23 cellular contexts compared by ENCODE assay signal in the genomic region with DNA sequence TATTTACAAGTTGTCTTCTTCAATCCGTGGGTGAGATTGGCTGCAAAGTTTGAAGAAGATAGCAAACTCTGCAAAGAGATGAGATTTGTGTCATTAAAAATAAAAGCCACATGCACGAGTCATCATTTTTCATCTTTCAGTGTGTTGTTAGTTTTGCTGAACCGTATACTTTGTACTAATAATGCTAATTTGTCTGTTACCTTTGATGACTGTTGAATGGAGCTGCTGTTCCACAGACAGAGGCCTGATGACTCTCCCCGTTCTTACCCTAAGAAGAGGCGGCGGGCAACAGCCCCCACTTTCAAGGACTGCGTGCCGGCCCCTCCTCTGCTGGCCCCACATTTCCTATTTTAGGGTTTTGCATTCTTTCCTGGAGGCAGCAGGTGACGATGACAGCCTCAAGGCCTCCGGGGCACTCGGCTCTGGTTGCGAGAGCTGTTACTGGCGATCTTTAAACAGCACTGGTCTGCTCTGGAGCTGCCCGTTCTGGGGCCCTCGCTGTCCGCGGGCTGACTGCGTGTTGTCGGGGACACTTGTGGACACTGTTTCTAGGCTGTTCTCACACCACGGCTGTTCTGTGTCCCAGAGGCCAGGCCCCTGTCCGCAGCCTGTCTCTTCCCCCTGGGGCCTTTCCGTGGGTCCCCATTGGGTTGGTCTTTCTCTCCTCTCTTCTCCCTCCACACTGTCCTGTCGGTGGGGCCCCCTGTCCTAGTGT. TPM values are rescaled to one million over a fixed set of nuclear protein-coding genes. Genes with fewer than 3 reads are reported as not detected.
A peak's percentile ranks its signal among the peaks of the same experiment; 100 is the strongest.
DNase-seq lines count a peak whose midpoint lies in the region; ATAC-seq and TF ChIP-seq lines count a peak whose summit lies in the region.
"Had no signal": no experiment of that assay in that cellular context is flagged by ENCODE, and none has a peak within 500 bp of the region (broad histone marks: within the 10 kb centered on the region; RNA-seq: fewer than 3 reads in every experiment).

No MANE protein-coding gene starts in this region.

- CTCF ChIA-PET in activated naive CD4-positive, alpha-beta T cell treated with anti-CD3 and anti-CD28 coated beads, Interleukin-2, amount 10 ng/mL, durations not matched to agents 7 days and 5 days (lab: Charles Lee): no interaction called here

- ATAC-seq in Right ventricle myocardium superior (ENCODE audit: poor library complexity) (peak; percentile 60), right cardiac atrium (peak; percentile 24 to 41), GM21515 (IDR thresholded peaks at IDR 0.05; ENCODE audit: unreplicated experiment) (no peak), HG03354 (IDR thresholded peaks at IDR 0.05; ENCODE audit: poor library complexity, severe bottlenecking, unreplicated experiment) (no peak)
- ATAC-seq: PC-3 had no signal

- H3K27me3 Mint-ChIP-seq in activated naive CD4-positive, alpha-beta T cell treated with anti-CD3 and anti-CD28 coated beads, Interleukin-2, amount 10 ng/mL, durations not matched to agents 7 days and 5 days: peaks cover 52% of the 10 kb centered on the region

- intact Hi-C loops in Right ventricle myocardium superior (cut with DNase I): no loop called here
- intact Hi-C loops in right cardiac atrium (cut with DNase I): no loop called here
- intact Hi-C loops in spleen (cut with DNase I; ENCODE audit: low total_unique reads): no loop called here

- H3K9me3 Mint-ChIP-seq in activated naive CD4-positive, alpha-beta T cell treated with anti-CD3 and anti-CD28 coated beads, Interleukin-2, amount 10 ng/mL, durations not matched to agents 7 days and 5 days: no peaks in the 10 kb centered on the region
- H3K9me3 Mint-ChIP-seq: CD4-positive, CD25-positive, alpha-beta regulatory T cell had no signal

- H3K4me3 Mint-ChIP-seq in activated naive CD4-positive, alpha-beta T cell treated with anti-CD3 and anti-CD28 coated beads, Interleukin-2, amount 10 ng/mL, durations not matched to agents 7 days and 5 days: no peak overlapping the region
- H3K4me3 Mint-ChIP-seq: CD4-positive, CD25-positive, alpha-beta regulatory T cell had no signal

- H3K9me3 ChIP-seq in right cardiac atrium (ENCODE audit: control insufficient read depth, low read length) (no peaks in the 10 kb centered on the region), spleen (no peaks in the 10 kb centered on the region)
- H3K9me3 ChIP-seq: HAP-1, SJSA1 had no signal

- H3K36me3 Mint-ChIP-seq in activated naive CD4-positive, alpha-beta T cell treated with anti-CD3 and anti-CD28 coated beads, Interleukin-2, amount 10 ng/mL, durations not matched to agents 7 days and 5 days: no peaks in the 10 kb centered on the region
- H3K36me3 Mint-ChIP-seq: CD4-positive, CD25-positive, alpha-beta regulatory T cell had no signal

- H3K4me1 ChIP-seq in right cardiac atrium (ENCODE audit: control insufficient read depth, insufficient read depth, low read length): no peaks in the 10 kb centered on the region
- no peaks in the 10 kb centered on the region for H3K4me1 ChIP-seq in spleen
- H3K4me1 ChIP-seq: HAP-1 had no signal

- H3K27ac Mint-ChIP-seq in activated naive CD4-positive, alpha-beta T cell treated with anti-CD3 and anti-CD28 coated beads, Interleukin-2, amount 10 ng/mL, durations not matched to agents 7 days and 5 days: peak overlapping the region; percentile 17
- H3K27ac Mint-ChIP-seq: CD4-positive, CD25-positive, alpha-beta regulatory T cell had no signal

- H3K4me3 ChIP-seq in right cardiac atrium (ENCODE audit: low read length): no peak overlapping the region
- no peak overlapping the region for H3K4me3 ChIP-seq in spleen
- H3K4me3 ChIP-seq: HAP-1, SJSA1 had no signal

- TF ChIP-seq POLR2A in spleen (IDR thresholded peaks at IDR 0.05): no peak

- H3K27me3 ChIP-seq in right cardiac atrium (ENCODE audit: control insufficient read depth, insufficient read depth): no peaks in the 10 kb centered on the region
- peaks cover 3 to 92% (median 17%) of the 10 kb centered on the region in 7 donors for H3K27me3 ChIP-seq in spleen (replicated peaks in 1 of 7)

- TF ChIP-seq CTCF in spleen (IDR thresholded peaks at IDR 0.05 in 8 of 11, conservative IDR thresholded peaks at IDR 0.05 in 3 of 11): no peak

- WGBS in right cardiac atrium: 46% methylated on average over 23 of the region's 23 CpGs
- WGBS in spleen, 5 donors: 57 to 68% (median 62%) methylated on average over 22 to 23 of the region's 23 CpGs

- H3K27ac ChIP-seq in right cardiac atrium (ENCODE audit: low read length) (peak overlapping the region; percentile 25), spleen (no peak overlapping the region)
- H3K27ac ChIP-seq: 22Rv1, RWPE1, SJSA1 had no signal

- no peak for DNase-seq in activated naive CD4-positive, alpha-beta T cell treated with anti-CD3 and anti-CD28 coated beads, Interleukin-2, amount 10 ng/mL, durations not matched to agents 7 days and 5 days
- no peak for DNase-seq in activated naive CD4-positive, alpha-beta T cell (lab: John Stamatoyannopoulos, UW)
- DNase-seq in Right ventricle myocardium superior (peak; percentile 54), right cardiac atrium (peak in 1 of 3 donors; percentile 60), spleen (peak; percentile 53), activated T-cell treated with anti-CD3 and anti-CD28 coated beads for 4 hours (no peak)
- DNase-seq: CD4-positive, CD25-positive, alpha-beta regulatory T cell; COR-L47; DMS 273 treated with DMSO at 0.1 percent for 48 hours; DND-41; KBM-7; NCI-H1417; NCI-H187 treated with DMSO at 0.1 percent for 48 hours; NCI-H226; NCI-H524; PC-3 had no signal

- H3K4me1 Mint-ChIP-seq in activated naive CD4-positive, alpha-beta T cell treated with anti-CD3 and anti-CD28 coated beads, Interleukin-2, amount 10 ng/mL, durations not matched to agents 7 days and 5 days: no peaks in the 10 kb centered on the region
- H3K4me1 Mint-ChIP-seq: CD4-positive, CD25-positive, alpha-beta regulatory T cell had no signal

- H3K36me3 ChIP-seq in spleen: no peaks in the 10 kb centered on the region
- H3K36me3 ChIP-seq: HAP-1, SJSA1 had no signal

RNA-seq across cellular contexts. Expression of a gene that starts 35.1 kb away (rescaled TPM):
- total RNA-seq in Right ventricle myocardium superior (126 TPM), right cardiac atrium (10 to 100 TPM; 64.1 to 90.1 (median 76.8) TPM), spleen (10 to 100 TPM; 18.2 to 38.4 (median 25.1) TPM)
- polyA plus RNA-seq in right cardiac atrium (216 TPM), spleen (10 to 100 TPM; 36.7 to 74.2 (median 49.3) TPM)

RNA-seq across cellular contexts. Expression of a gene that starts 36.7 kb away (rescaled TPM):
- total RNA-seq in Right ventricle myocardium superior (65.5 TPM), right cardiac atrium (10 to 100 TPM; 40.8 to 51.3 (median 48.1) TPM), spleen (10 to 100 TPM; 20.3 to 45.0 (median 22.0) TPM)
- polyA plus RNA-seq in right cardiac atrium (104 TPM), spleen (10 to 100 TPM; 59.3 to 77.3 (median 66.2) TPM)

RNA-seq across cellular contexts. Expression of a gene that starts 46.4 kb away (rescaled TPM):
- total RNA-seq in Right ventricle myocardium superior (15.8 TPM), right cardiac atrium (under 1 TPM in 1 of 4 donors, not detected in 3; 0.21 TPM), spleen (not detected)
- polyA plus RNA-seq in right cardiac atrium (not detected), spleen (under 1 TPM in 1 of 3 donors, not detected in 2; 0.05 TPM)
- total RNA-seq: CD4-positive, CD25-positive, alpha-beta regulatory T cell; PC-3; SJSA1 had no signal
- polyA plus RNA-seq: AG04450; CD4-positive, CD25-positive, alpha-beta regulatory T cell had no signal

Comparison
In these comparisons a context has a peak if more than half of its experiments do, and no peak if none do; other contexts are left out.
1. RNA of a gene that starts 46.4 kb away (total RNA-seq): 15.8 TPM in Right ventricle myocardium superior (single experiment); 0.21 TPM in right cardiac atrium and not detected in spleen; every median in the first group is over 10 times any median in the second.
2. DNase-seq: peak in Right ventricle myocardium superior (single experiment) and spleen (single experiment); none in activated naive CD4-positive, alpha-beta T cell treated with anti-CD3 and anti-CD28 coated beads, Interleukin-2, amount 10 ng/mL, durations not matched to agents 7 days and 5 days (single experiment), activated naive CD4-positive, alpha-beta T cell (0 of 4) and activated T-cell treated with anti-CD3 and anti-CD28 coated beads for 4 hours (single experiment).
3. ATAC-seq: peak in Right ventricle myocardium superior (single experiment) and right cardiac atrium (2 of 2); none in GM21515 (single experiment) and HG03354 (single experiment).